Comparison of ENCODE assay signal across 11 cellular contexts in the genomic region with DNA sequence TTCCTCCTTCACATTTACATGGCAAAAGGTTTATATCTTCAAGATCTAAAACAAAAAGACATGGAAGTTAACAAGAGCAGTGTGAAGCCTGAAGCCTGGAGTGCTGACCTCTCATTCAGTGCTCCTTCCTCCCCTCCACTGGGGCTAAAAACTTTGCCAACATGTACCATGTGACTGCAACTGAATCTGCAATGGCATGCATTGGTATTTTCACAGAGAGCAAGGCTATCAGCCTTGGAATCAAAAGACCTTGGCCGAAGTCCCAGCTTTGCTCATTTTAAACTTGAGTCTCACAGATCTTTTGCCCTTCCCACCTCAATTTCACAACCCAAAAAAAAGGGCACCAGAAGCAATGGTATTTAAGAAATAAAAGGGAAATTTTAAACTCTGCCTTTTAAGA.
A peak's percentile ranks its signal among the peaks of the same experiment; 100 is the strongest.
DNase-seq lines count a peak whose midpoint lies in the region; ATAC-seq and TF ChIP-seq lines count a peak whose summit lies in the region.
"Had no signal": no experiment of that assay in that cellular context is flagged by ENCODE, and none has a peak within 500 bp of the region (broad histone marks: within the 10 kb centered on the region; RNA-seq: fewer than 3 reads in every experiment).

No MANE protein-coding gene starts in this region.

- H3K9ac ChIP-seq in adipocyte (ENCODE audit: low read length) = peak overlapping the region; percentile 55

- H3K36me3 ChIP-seq in adipocyte (ENCODE audit: control insufficient read depth, insufficient read depth, low read length, severe bottlenecking) = no peaks in the 10 kb centered on the region
- no peaks in the 10 kb centered on the region for H3K36me3 ChIP-seq in gastrocnemius medialis
- H3K36me3 ChIP-seq: sigmoid colon had no signal

- ATAC-seq in gastrocnemius medialis = peak in 1 of 2 donors; percentile 55
- no peak for ATAC-seq in activated CD8-positive, alpha-beta T cell treated with anti-CD3 and anti-CD28 coated beads, Interleukin-2, amount 10 ng/mL, durations not matched to agents 7 days and 5 days

- POLR2A ChIA-PET in activated CD8-positive, alpha-beta T cell treated with anti-CD3 and anti-CD28 coated beads, Interleukin-2, amount 10 ng/mL, durations not matched to agents 7 days and 5 days (lab: Charles Lee) = no interaction called here

- intact Hi-C loops in gastrocnemius medialis (cut with DNase I; ENCODE audit: low total_unique reads) = no loop called here

- in situ Hi-C loops in gastrocnemius medialis (cut with MboI; ENCODE audit: low sequenced_read_pairs in 4 of 4) = no loop called here

- CTCF ChIA-PET in activated CD8-positive, alpha-beta T cell treated with anti-CD3 and anti-CD28 coated beads, Interleukin-2, amount 10 ng/mL, durations not matched to agents 7 days and 5 days (lab: Charles Lee) = no interaction called here

- no peak overlapping the region for H3K4me3 ChIP-seq in adipocyte (ENCODE audit: low read length)
- H3K4me3 ChIP-seq in gastrocnemius medialis = no peak overlapping the region
- H3K4me3 ChIP-seq: sigmoid colon had no signal

- no peak overlapping the region for H3K4me3 Mint-ChIP-seq in activated CD8-positive, alpha-beta T cell treated with anti-CD3 and anti-CD28 coated beads, Interleukin-2, amount 10 ng/mL, durations not matched to agents 7 days and 5 days

- no peaks in the 10 kb centered on the region for H3K4me1 Mint-ChIP-seq in activated CD8-positive, alpha-beta T cell treated with anti-CD3 and anti-CD28 coated beads, Interleukin-2, amount 10 ng/mL, durations not matched to agents 7 days and 5 days (ENCODE audit: low read depth)

- H3K27me3 ChIP-seq in adipocyte (replicated peaks; ENCODE audit: control insufficient read depth, insufficient read depth, low read length) = no peaks in the 10 kb centered on the region
- H3K27me3 ChIP-seq in gastrocnemius medialis = no peaks in the 10 kb centered on the region
- H3K27me3 ChIP-seq: sigmoid colon had no signal

- no peak for TF ChIP-seq POLR2A in gastrocnemius medialis (IDR thresholded peaks at IDR 0.05)

- no peak for TF ChIP-seq CTCF in gastrocnemius medialis (IDR thresholded peaks at IDR 0.05 in 4 of 5, conservative IDR thresholded peaks at IDR 0.05 in 1 of 5)

- H3K27ac Mint-ChIP-seq in activated CD8-positive, alpha-beta T cell treated with anti-CD3 and anti-CD28 coated beads, Interleukin-2, amount 10 ng/mL, durations not matched to agents 7 days and 5 days = no peak overlapping the region

- H3K9me3 ChIP-seq in adipocyte (ENCODE audit: control insufficient read depth, low read length) = no peaks in the 10 kb centered on the region
- no peaks in the 10 kb centered on the region for H3K9me3 ChIP-seq in gastrocnemius medialis
- H3K9me3 ChIP-seq: sigmoid colon had no signal

- no peaks in the 10 kb centered on the region for H3K36me3 Mint-ChIP-seq in activated CD8-positive, alpha-beta T cell treated with anti-CD3 and anti-CD28 coated beads, Interleukin-2, amount 10 ng/mL, durations not matched to agents 7 days and 5 days (ENCODE audit: low read depth)

- H3K27ac ChIP-seq in gastrocnemius medialis = no peak overlapping the region
- H3K27ac ChIP-seq: sigmoid colon had no signal

- H3K27me3 Mint-ChIP-seq in activated CD8-positive, alpha-beta T cell treated with anti-CD3 and anti-CD28 coated beads, Interleukin-2, amount 10 ng/mL, durations not matched to agents 7 days and 5 days (ENCODE audit: low read depth) = peaks cover 3% of the 10 kb centered on the region

- no peaks in the 10 kb centered on the region for H3K9me3 Mint-ChIP-seq in activated CD8-positive, alpha-beta T cell treated with anti-CD3 and anti-CD28 coated beads, Interleukin-2, amount 10 ng/mL, durations not matched to agents 7 days and 5 days (ENCODE audit: insufficient read depth)

- DNase-seq in GM04504 (ENCODE audit: low read depth) = peak; percentile 28
- peak; percentile 89 for DNase-seq in adipocyte (ENCODE audit: low read depth)
- peak; percentile 42 for DNase-seq in foreskin melanocyte
- DNase-seq in gastrocnemius medialis = peak; percentile 16 to 28
- no peak for DNase-seq in NCI-H1417 treated with DMSO at 0.1 percent for 48 hours (lab: John Stamatoyannopoulos, UW)
- DNase-seq in activated CD8-positive, alpha-beta T cell treated with anti-CD3 and anti-CD28 coated beads, Interleukin-2, amount 10 ng/mL, durations not matched to agents 7 days and 5 days = no peak
- no peak for DNase-seq in cerebellar nuclear complex (lab: John Stamatoyannopoulos, UW)
- no peak for DNase-seq in NCI-H526 (lab: John Stamatoyannopoulos, UW)
- DNase-seq: mesenchymal stem cell, sigmoid colon, T-helper 1 cell had no signal

- H3K4me1 ChIP-seq in adipocyte (ENCODE audit: control insufficient read depth, insufficient read depth, low read length) = peaks cover 50% of the 10 kb centered on the region
- H3K4me1 ChIP-seq in gastrocnemius medialis = peaks cover 0 to 31% of the 10 kb centered on the region in 2 donors
- H3K4me1 ChIP-seq: sigmoid colon had no signal

Comparison
In these comparisons a context has a peak if more than half of its experiments do, and no peak if none do; other contexts are left out.
1. DNase-seq: peak in GM04504 (single experiment), adipocyte (single experiment), foreskin melanocyte (single experiment) and gastrocnemius medialis (2 of 2); none in NCI-H1417 treated with DMSO at 0.1 percent for 48 hours (single experiment), activated CD8-positive, alpha-beta T cell treated with anti-CD3 and anti-CD28 coated beads, Interleukin-2, amount 10 ng/mL, durations not matched to agents 7 days and 5 days (single experiment), cerebellar nuclear complex (0 of 2) and NCI-H526 (0 of 2).